ENCODE assay signal across 12 cellular contexts in genomic region chr13:100130092-100130491, GRCh38. TPM values are rescaled to one million over a fixed set of nuclear protein-coding genes. Genes with fewer than 3 reads are reported as not detected.
DNase-seq lines count a peak whose midpoint lies in the region; ATAC-seq and TF ChIP-seq lines count a peak whose summit lies in the region.
"Had no signal": no experiment of that assay in that cellular context is flagged by ENCODE, and none has a peak within 500 bp of the region (broad histone marks: within the 10 kb centered on the region; RNA-seq: fewer than 3 reads in every experiment).

No MANE protein-coding gene starts in this region.

- peaks cover 28% of the 10 kb centered on the region for H3K4me1 ChIP-seq in GM23338 (ENCODE audit: insufficient read depth)

- H3K36me3 ChIP-seq in GM23338 (ENCODE audit: insufficient read depth): no peaks in the 10 kb centered on the region

- no peaks in the 10 kb centered on the region for H4K20me1 ChIP-seq in GM23338 (replicated peaks; ENCODE audit: insufficient read depth)

- H3K4me3 ChIP-seq in GM23338: no peak overlapping the region
- H3K4me3 ChIP-seq: SK-N-MC had no signal

- H3K9me2 ChIP-seq in GM23338 (ENCODE audit: insufficient read depth): peaks cover 6% of the 10 kb centered on the region; the same call in 1 of the 2 replicates

- peak overlapping the region; percentile 3; the same call in 1 of the 3 replicates for H3K4me3 Mint-ChIP-seq in GM23338

- DNase-seq in A172 (ENCODE audit: low spot score): peak; percentile 18
- DNase-seq in GM23338 (ENCODE audit: low spot score): peak; percentile 41
- peak; percentile 51 for DNase-seq in astrocyte of the hippocampus (ENCODE audit: low read depth, low spot score)
- DNase-seq in kidney tubule cell (ENCODE audit: low spot score): peak; percentile 9
- no peak for DNase-seq in NCI-H1105 treated with DMSO at 0.1 percent for 48 hours (lab: John Stamatoyannopoulos, UW)
- no peak for DNase-seq in NCI-H128 (lab: John Stamatoyannopoulos, UW; ENCODE audit: unreplicated experiment)
- no peak for DNase-seq in DMS53 treated with DMSO at 0.1 percent for 48 hours (lab: John Stamatoyannopoulos, UW; ENCODE audit: unreplicated experiment)
- DNase-seq: NCI-H526; stimulated activated naive CD8-positive, alpha-beta T cell treated with anti-CD3 and anti-CD28 coated beads, Interleukin-15, amount 100 ng/mL, for 72 hours had no signal

- no peaks in the 10 kb centered on the region for H3K9me3 Mint-ChIP-seq in GM23338
- H3K9me3 Mint-ChIP-seq: stimulated activated naive CD8-positive, alpha-beta T cell treated with anti-CD3 and anti-CD28 coated beads, Interleukin-15, amount 100 ng/mL, for 72 hours had no signal

- H3K36me3 Mint-ChIP-seq in GM23338 (ENCODE audit: low read depth): no peaks in the 10 kb centered on the region

- no peaks in the 10 kb centered on the region for H3K27me3 ChIP-seq in GM23338 (ENCODE audit: insufficient read depth)

- ATAC-seq in GM23338 (peak; percentile 82), GM21390 (IDR thresholded peaks at IDR 0.05; ENCODE audit: unreplicated experiment) (no peak)
- ATAC-seq: HCT116; stimulated activated naive CD8-positive, alpha-beta T cell treated with anti-CD3 and anti-CD28 coated beads, Interleukin-15, amount 100 ng/mL, for 72 hours had no signal

- no peaks in the 10 kb centered on the region for H3K27me3 Mint-ChIP-seq in GM23338 (ENCODE audit: insufficient read depth, low read depth, poor library complexity)
- H3K27me3 Mint-ChIP-seq: stimulated activated naive CD8-positive, alpha-beta T cell treated with anti-CD3 and anti-CD28 coated beads, Interleukin-15, amount 100 ng/mL, for 72 hours had no signal

- no peak for TF ChIP-seq CTCF in GM23338 (conservative IDR thresholded peaks at IDR 0.05; ENCODE audit: low read depth in 2 of 2)

- peaks cover 46% of the 10 kb centered on the region for H3K4me1 Mint-ChIP-seq in GM23338

- peak overlapping the region; percentile 75 for H3K27ac ChIP-seq in GM23338 (ENCODE audit: low read depth)
- H3K27ac ChIP-seq: SK-N-MC had no signal

- H3K27ac Mint-ChIP-seq in GM23338: peak overlapping the region; percentile 85

- peak overlapping the region; percentile 62 for H3K4me2 ChIP-seq in GM23338

- no peaks in the 10 kb centered on the region for H3F3A ChIP-seq in GM23338 (replicated peaks; ENCODE audit: low read depth)

- H3K79me2 ChIP-seq in GM23338 (replicated peaks; ENCODE audit: insufficient read depth): peaks cover 23% of the 10 kb centered on the region; the same call in 1 of the 2 replicates

- H2AFZ ChIP-seq in GM23338: no peak overlapping the region

TF ChIP-seq in GM23338, 12 proteins besides CTCF, POLR2A, EP300 and RAD21 (continues in another document):
- TF ChIP-seq ZNF331 (CRISPR knock-in tag; IDR thresholded peaks at IDR 0.05; ENCODE audit: low read depth) (no peak), EZH2 (IDR thresholded peaks at IDR 0.05; ENCODE audit: low read depth, unreplicated experiment) (no peak), ZNF462 (CRISPR knock-in tag; IDR thresholded peaks at IDR 0.05) (no peak), JUNB (IDR thresholded peaks at IDR 0.05; ENCODE audit: unreplicated experiment) (no peak), REST (IDR thresholded peaks at IDR 0.05; ENCODE audit: unreplicated experiment) (no peak), STAT1 (IDR thresholded peaks at IDR 0.05; ENCODE audit: unreplicated experiment) (no peak), ETS1 (IDR thresholded peaks at IDR 0.05) (no peak), EZH2phosphoT487 (IDR thresholded peaks at IDR 0.05; ENCODE audit: unreplicated experiment) (no peak)

RNA-seq across cellular contexts. Expression of gene PCCA, which starts 41.2 kb away (rescaled TPM):
- 20.0 and 22.8 TPM in 2 replicates for total RNA-seq in A172 (2014; rRNA removed; shearing (Covaris generic))
- 46.6 and 75.7 TPM in 2 replicates for total RNA-seq in GM23338 (2014; rRNA removed; shearing (Covaris generic))
- polyA plus RNA-seq in GM23338 (2016; fragmentation: Nextera tagmentation; extraction: Ambion mirVana): 35.3 and 41.9 TPM in 2 replicates

Comparison
In these comparisons a context has a peak if more than half of its experiments do, and no peak if none do; other contexts are left out.
1. DNase-seq: peak in A172 (single experiment), GM23338 (single experiment), astrocyte of the hippocampus (single experiment) and kidney tubule cell (single experiment); none in NCI-H1105 treated with DMSO at 0.1 percent for 48 hours (single experiment), NCI-H128 (single experiment) and DMS53 treated with DMSO at 0.1 percent for 48 hours (single experiment).